Comparison of ENCODE assay signal across 20 cellular contexts in the genomic region with DNA sequence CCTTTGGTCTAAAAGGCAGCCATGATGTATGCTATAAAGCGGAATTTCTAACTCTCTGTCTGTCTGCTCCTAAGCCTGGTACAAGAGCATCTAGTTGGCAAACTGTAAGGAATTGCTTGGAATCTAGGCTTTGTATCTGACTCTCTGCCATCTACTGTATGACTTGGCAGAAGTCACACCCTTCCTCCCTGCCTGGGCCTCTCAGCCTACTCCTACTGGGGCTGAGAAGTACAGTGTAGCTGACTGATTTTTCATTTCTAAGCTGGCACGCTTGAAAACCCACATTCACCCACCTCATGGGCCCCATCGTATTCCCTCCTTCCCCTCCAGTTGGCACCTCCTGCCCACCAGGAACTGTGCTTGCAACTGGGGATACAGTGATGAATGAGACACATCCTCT.
DNase-seq lines count a peak whose midpoint lies in the region; ATAC-seq and TF ChIP-seq lines count a peak whose summit lies in the region.
"Had no signal": no experiment of that assay in that cellular context is flagged by ENCODE, and none has a peak within 500 bp of the region (broad histone marks: within the 10 kb centered on the region; RNA-seq: fewer than 3 reads in every experiment).

No MANE protein-coding gene starts in this region.

- H3K27ac ChIP-seq in substantia nigra (ENCODE audit: low read depth, low read length, poor library complexity, severe bottlenecking), result no peak overlapping the region
- H3K27ac ChIP-seq: hepatocyte, spleen, suprapubic skin had no signal

- H3K4me1 Mint-ChIP-seq in chondrocyte (ENCODE audit: low read depth), result peaks cover 51% of the 10 kb centered on the region
- H3K4me1 Mint-ChIP-seq: activated CD4-positive, alpha-beta T cell treated with anti-CD3 and anti-CD28 coated beads for 36 hours; memory B cell had no signal

- no peaks in the 10 kb centered on the region for H3K9me3 Mint-ChIP-seq in chondrocyte (ENCODE audit: low read depth)
- H3K9me3 Mint-ChIP-seq: activated T-helper 1 cell treated with anti-CD3 and anti-CD28 coated beads, Interleukin-12 subunit alpha, Interleukin-12 subunit beta, Interleukin-2, Interleukin-4 antibody, amounts not matched to agents 30 ng/mL and 10 ng/mL and 1 ng/mL, durations not matched to agents 14 hours and 24 hours and 36 hours; memory B cell; natural killer cell treated with Interleukin-12 subunit alpha and Interleukin-12 subunit beta and Interleukin-15 and Interleukin-18, amount 100 ng/mL, for 72 hours had no signal

- no peak overlapping the region for H3K4me3 Mint-ChIP-seq in chondrocyte (ENCODE audit: unreplicated experiment)
- H3K4me3 Mint-ChIP-seq: activated CD4-positive, alpha-beta T cell treated with anti-CD3 and anti-CD28 coated beads for 36 hours; activated naive CD8-positive, alpha-beta T cell; activated T-helper 1 cell treated with anti-CD3 and anti-CD28 coated beads, Interleukin-12 subunit alpha, Interleukin-12 subunit beta, Interleukin-2, Interleukin-4 antibody, amounts not matched to agents 30 ng/mL and 10 ng/mL and 1 ng/mL, durations not matched to agents 14 hours and 24 hours and 36 hours; memory B cell; natural killer cell treated with Interleukin-12 subunit alpha and Interleukin-12 subunit beta and Interleukin-15 and Interleukin-18, amount 100 ng/mL, for 72 hours had no signal

- TF ChIP-seq CTCF in AG10803 (conservative IDR thresholded peaks at IDR 0.05; ENCODE audit: low read length) (no peak), chondrocyte (IDR thresholded peaks at IDR 0.05) (no peak), GM10248 (IDR thresholded peaks at IDR 0.05; ENCODE audit: control extremely low read depth, extremely low read depth, low read depth, missing control alignments) (no peak)

- ATAC-seq in stimulated activated naive CD8-positive, alpha-beta T cell treated with anti-CD3 and anti-CD28 coated beads, Interleukin-15, Interleukin-2, amounts not matched to agents 100 U/mL and 50 U/mL, for 24 hours, result no peak
- ATAC-seq: activated CD4-positive, alpha-beta T cell treated with anti-CD3 and anti-CD28 coated beads for 36 hours; natural killer cell treated with Interleukin-12 subunit alpha and Interleukin-12 subunit beta and Interleukin-15 and Interleukin-18, amount 100 ng/mL, for 72 hours had no signal

- no peaks in the 10 kb centered on the region for H3K27me3 Mint-ChIP-seq in chondrocyte (ENCODE audit: low read depth)
- H3K27me3 Mint-ChIP-seq: activated naive CD8-positive, alpha-beta T cell; natural killer cell treated with Interleukin-12 subunit alpha and Interleukin-12 subunit beta and Interleukin-15 and Interleukin-18, amount 100 ng/mL, for 72 hours had no signal

- H3K4me3 ChIP-seq in AG10803 (ENCODE audit: low read length), result no peak overlapping the region
- H3K4me3 ChIP-seq: hepatocyte, spleen, suprapubic skin had no signal

- peaks cover 9% of the 10 kb centered on the region for H3K36me3 Mint-ChIP-seq in chondrocyte (ENCODE audit: low read depth)
- H3K36me3 Mint-ChIP-seq: activated naive CD8-positive, alpha-beta T cell; memory B cell; natural killer cell treated with Interleukin-12 subunit alpha and Interleukin-12 subunit beta and Interleukin-15 and Interleukin-18, amount 100 ng/mL, for 72 hours had no signal

- DNase-seq in AG10803 (ENCODE audit: low read depth) (peak; percentile 66), NCI-H446 (lab: John Stamatoyannopoulos, UW) (peak; percentile 41 to 80), chondrocyte (ENCODE audit: low spot score) (no peak), occipital lobe (lab: John Stamatoyannopoulos, UW) (peak; percentile 57), substantia nigra (lab: John Stamatoyannopoulos, UW) (no peak), GM10248 (ENCODE audit: extremely low spot score) (no peak), MV-4-11 (lab: John Stamatoyannopoulos, UW) (no peak)
- DNase-seq in stimulated activated naive CD8-positive, alpha-beta T cell treated with anti-CD3 and anti-CD28 coated beads, Interleukin-15, Interleukin-2, amounts not matched to agents 100 U/mL and 50 U/mL, for 24 hours, result no peak
- DNase-seq: activated CD4-positive, alpha-beta T cell treated with anti-CD3 and anti-CD28 coated beads for 36 hours; KBM-7; NCI-H1048; NCI-H2029 treated with DMSO at 0.1 percent for 48 hours; RPMI8226; spleen had no signal

- POLR2A ChIA-PET in GM10248 (lab: Yijun Ruan, JAX), result no interaction called here

- CTCF ChIA-PET in GM10248 (lab: Yijun Ruan, JAX), result no interaction called here

- H3K27ac Mint-ChIP-seq in chondrocyte (ENCODE audit: unreplicated experiment), result peak overlapping the region; percentile 37
- H3K27ac Mint-ChIP-seq: activated CD4-positive, alpha-beta T cell treated with anti-CD3 and anti-CD28 coated beads for 36 hours; activated naive CD8-positive, alpha-beta T cell; activated T-helper 1 cell treated with anti-CD3 and anti-CD28 coated beads, Interleukin-12 subunit alpha, Interleukin-12 subunit beta, Interleukin-2, Interleukin-4 antibody, amounts not matched to agents 30 ng/mL and 10 ng/mL and 1 ng/mL, durations not matched to agents 14 hours and 24 hours and 36 hours; memory B cell; natural killer cell treated with Interleukin-12 subunit alpha and Interleukin-12 subunit beta and Interleukin-15 and Interleukin-18, amount 100 ng/mL, for 72 hours had no signal

Comparison
In these comparisons a context has a peak if more than half of its experiments do, and no peak if none do; other contexts are left out.
1. DNase-seq: peak in AG10803 (single experiment), NCI-H446 (2 of 2) and occipital lobe (single experiment); none in chondrocyte (single experiment), stimulated activated naive CD8-positive, alpha-beta T cell treated with anti-CD3 and anti-CD28 coated beads, Interleukin-15, Interleukin-2, amounts not matched to agents 100 U/mL and 50 U/mL, for 24 hours (single experiment), substantia nigra (0 of 49), GM10248 (single experiment) and MV-4-11 (single experiment).